Comparison of ENCODE assay signal across 7 cellular contexts in genomic region chr10:100562008-100562672, GRCh38. TPM values are rescaled to one million over a fixed set of nuclear protein-coding genes. Genes with fewer than 3 reads are reported as not detected.
DNase-seq lines count a peak whose midpoint lies in the region; ATAC-seq, FAIRE-seq and TF ChIP-seq lines count a peak whose summit lies in the region.

No MANE protein-coding gene starts in this region.

- intact Hi-C loops in left ventricle myocardium superior (cut with micrococcal nuclease) (no loop called here), sciatic nerve (cut with DNase I) (loop anchor here (10.0 kb wide), 1 partner anchor 313 kb away; no protein-coding TSS in a partner anchor)

- H3K36me3 ChIP-seq in SU-DHL-6 (ENCODE audit: low read length) (no peaks in the 10 kb centered on the region), adipocyte (ENCODE audit: control insufficient read depth, insufficient read depth, low read length, severe bottlenecking) (peaks cover 5% of the 10 kb centered on the region)

- H3K4me1 ChIP-seq in adipocyte (ENCODE audit: control insufficient read depth, insufficient read depth, low read length): peaks cover 6% of the 10 kb centered on the region

- peak; percentile 73 for DNase-seq in GM18507 (ENCODE audit: extremely low spot score, insufficient read length, low read depth)
- peak; percentile 64 for DNase-seq in adipocyte (ENCODE audit: low read depth)
- DNase-seq in left ventricle myocardium superior: peak; percentile 80
- DNase-seq in sciatic nerve (ENCODE audit: low spot score): peak; percentile 66
- no peak for DNase-seq in RKO (ENCODE audit: low spot score)

- H3F3A ChIP-seq in SU-DHL-6 (ENCODE audit: insufficient read depth): no peaks in the 10 kb centered on the region

- ATAC-seq in HG03342 (IDR thresholded peaks at IDR 0.05; ENCODE audit: unreplicated experiment): peak; percentile 85
- ATAC-seq in left ventricle myocardium superior: peak; percentile 88
- ATAC-seq in sciatic nerve: peak; percentile 79

- peak; percentile 63 for TF ChIP-seq CTCF in SU-DHL-6 (IDR thresholded peaks at IDR 0.05; ENCODE audit: insufficient read depth, low read length, poor library complexity, severe bottlenecking)

- H3K9me3 ChIP-seq in SU-DHL-6 (ENCODE audit: insufficient read depth, low read length) (no peaks in the 10 kb centered on the region), adipocyte (ENCODE audit: control insufficient read depth, low read length) (no peaks in the 10 kb centered on the region)

- no peak overlapping the region for H3K4me2 ChIP-seq in SU-DHL-6 (ENCODE audit: low read depth, low read length, poor library complexity, severe bottlenecking)

- H3K79me2 ChIP-seq in SU-DHL-6 (ENCODE audit: insufficient read depth, low read length): no peaks in the 10 kb centered on the region

- H3K27ac ChIP-seq in SU-DHL-6 (ENCODE audit: low read depth, low read length): no peak overlapping the region

- H3K4me3 ChIP-seq in SU-DHL-6 (ENCODE audit: insufficient read depth, low read length, poor library complexity, severe bottlenecking) (no peak overlapping the region), adipocyte (ENCODE audit: low read length) (no peak overlapping the region)

- no peaks in the 10 kb centered on the region for H4K20me1 ChIP-seq in SU-DHL-6 (ENCODE audit: low read depth, low read length)

- no peaks in the 10 kb centered on the region for H3K9me2 ChIP-seq in SU-DHL-6 (replicated peaks; ENCODE audit: insufficient read depth, low read length)

- FAIRE-seq in GM18507 (lab: Jason Lieb, UNC): peak; percentile 71

- no peak overlapping the region for H2AFZ ChIP-seq in SU-DHL-6 (ENCODE audit: low read depth, low read length, severe bottlenecking)

- H3K9ac ChIP-seq in SU-DHL-6 (ENCODE audit: low read length) (no peak overlapping the region), adipocyte (ENCODE audit: low read length) (no peak overlapping the region)

- H3K27me3 ChIP-seq in SU-DHL-6 (ENCODE audit: low read length) (no peaks in the 10 kb centered on the region), adipocyte (replicated peaks; ENCODE audit: control insufficient read depth, insufficient read depth, low read length) (peaks cover 26% of the 10 kb centered on the region)

RNA-seq across cellular contexts. Expression of gene HIF1AN, which starts 26.4 kb away (rescaled TPM):
- 54.6 TPM for total RNA-seq in left ventricle myocardium superior
- 34.2 TPM for total RNA-seq in sciatic nerve

RNA-seq across cellular contexts. Expression of gene NDUFB8, which starts 32.5 kb away (rescaled TPM):
- total RNA-seq in left ventricle myocardium superior: 451 TPM
- 123 TPM for total RNA-seq in sciatic nerve

RNA-seq across cellular contexts. Expression of gene SEC31B, which starts 42.5 kb away (rescaled TPM):
- total RNA-seq in left ventricle myocardium superior (8.5 TPM), sciatic nerve (20.6 TPM)
